Comparison of ENCODE assay signal across 14 cellular contexts in the genomic region with DNA sequence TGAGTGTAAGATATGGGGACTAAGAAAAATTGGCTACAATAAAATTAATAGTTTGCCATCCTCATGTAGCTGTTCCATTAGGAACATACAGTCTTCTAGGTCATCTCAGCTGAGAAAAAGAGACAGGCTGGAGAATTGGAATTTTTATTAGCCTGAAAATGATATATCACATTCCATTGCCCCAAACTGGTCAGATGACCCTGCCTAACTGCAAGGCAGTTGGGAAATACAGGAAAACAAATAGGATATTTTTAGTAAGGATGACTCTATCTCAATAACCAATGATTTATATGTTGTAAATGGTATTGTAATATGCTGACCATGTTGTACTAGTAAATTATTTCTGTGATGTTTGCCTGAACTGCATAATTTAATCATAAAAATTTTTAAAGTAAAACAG.
A peak's percentile ranks its signal among the peaks of the same experiment; 100 is the strongest.
DNase-seq lines count a peak whose midpoint lies in the region; ATAC-seq and TF ChIP-seq lines count a peak whose summit lies in the region.
"Had no signal": no experiment of that assay in that cellular context is flagged by ENCODE, and none has a peak within 500 bp of the region (broad histone marks: within the 10 kb centered on the region; RNA-seq: fewer than 3 reads in every experiment).

No MANE protein-coding gene starts in this region.

- ATAC-seq in GM18868 (IDR thresholded peaks at IDR 0.05; ENCODE audit: unreplicated experiment) (no peak), GM19452 (IDR thresholded peaks at IDR 0.05; ENCODE audit: unreplicated experiment) (no peak)

- CTCF ChIA-PET in HEK293T (lab: Yijun Ruan, JAX), result interaction anchor here (0.6 kb wide), 1 partner anchor 28 kb away, joined by 4 read pairs; no protein-coding TSS in a partner anchor

- DNase-seq in HEK293T (ENCODE audit: extremely low spot score), result no peak
- DNase-seq in amniotic epithelial cell (ENCODE audit: low read depth), result peak; percentile 57
- peak; percentile 39 to 61 for DNase-seq in foreskin fibroblast
- DNase-seq in NCI-H128 (lab: John Stamatoyannopoulos, UW; ENCODE audit: unreplicated experiment), result no peak
- no peak for DNase-seq in GM10266 (ENCODE audit: extremely low spot score)
- DNase-seq: COR-L47, GOT3, Kasumi-1, NCI-H1417 treated with DMSO at 0.1 percent for 48 hours, NCI-H2081 treated with DMSO at 0.1 percent for 48 hours, NCI-H524, SIG-M5 had no signal

- TF ChIP-seq CTCF in foreskin fibroblast (IDR thresholded peaks at IDR 0.05; ENCODE audit: low read depth, low read length) (no peak), GM10266 (IDR thresholded peaks at IDR 0.05; ENCODE audit: control insufficient read depth, insufficient read depth, low read depth, missing control alignments) (no peak)

- no peak overlapping the region for H3K4me3 ChIP-seq in foreskin fibroblast (ENCODE audit: low read depth in 1 of 2, low read length in 2 of 2)

- POLR2A ChIA-PET in HEK293T (lab: Yijun Ruan, JAX), result no interaction called here

TF ChIP-seq in HEK293T, 16 proteins besides CTCF, POLR2A, EP300 and RAD21:
- TF ChIP-seq, protein P1, sequence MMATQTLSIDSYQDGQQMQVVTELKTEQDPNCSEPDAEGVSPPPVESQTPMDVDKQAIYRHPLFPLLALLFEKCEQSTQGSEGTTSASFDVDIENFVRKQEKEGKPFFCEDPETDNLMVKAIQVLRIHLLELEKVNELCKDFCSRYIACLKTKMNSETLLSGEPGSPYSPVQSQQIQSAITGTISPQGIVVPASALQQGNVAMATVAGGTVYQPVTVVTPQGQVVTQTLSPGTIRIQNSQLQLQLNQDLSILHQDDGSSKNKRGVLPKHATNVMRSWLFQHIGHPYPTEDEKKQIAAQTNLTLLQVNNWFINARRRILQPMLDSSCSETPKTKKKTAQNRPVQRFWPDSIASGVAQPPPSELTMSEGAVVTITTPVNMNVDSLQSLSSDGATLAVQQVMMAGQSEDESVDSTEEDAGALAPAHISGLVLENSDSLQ (IDR thresholded peaks at IDR 0.05), result 0 out of 2 replicates have a peak, but pooled peaks have one; percentile 36
- no peak for TF ChIP-seq SP1 (IDR thresholded peaks at IDR 0.05)
TF ChIP-seq in HEK293T: peak in this region for 1.

Comparison
In these comparisons a context has a peak if more than half of its experiments do, and no peak if none do; other contexts are left out.
1. DNase-seq: peak in amniotic epithelial cell (single experiment) and foreskin fibroblast (2 of 2); none in HEK293T (single experiment), NCI-H128 (single experiment) and GM10266 (single experiment).